In the genomic region with DNA sequence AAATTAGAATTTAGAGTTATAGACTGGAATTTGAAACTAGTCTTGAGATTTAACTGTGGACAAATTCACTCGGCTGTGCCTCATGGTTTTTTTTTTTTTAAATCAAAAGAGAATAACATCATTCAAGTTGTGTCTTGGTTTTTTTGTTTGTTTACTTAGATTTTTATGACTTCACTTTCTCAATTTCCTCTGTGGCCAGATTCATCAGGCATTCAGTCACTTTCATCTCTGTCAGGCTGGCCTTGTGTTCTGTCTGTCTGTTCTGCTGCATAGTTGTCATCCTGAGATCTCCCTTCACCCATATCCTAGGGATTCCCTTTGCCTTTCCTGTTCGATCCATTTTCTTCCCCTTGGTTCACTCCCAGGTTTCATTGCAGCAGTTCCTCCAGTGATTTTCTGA, we compare ENCODE assay signal across 14 cellular contexts. TPM values are rescaled to one million over a fixed set of nuclear protein-coding genes. Genes with fewer than 3 reads are reported as not detected.
A peak's percentile ranks its signal among the peaks of the same experiment; 100 is the strongest.
DNase-seq lines count a peak whose midpoint lies in the region; ATAC-seq, FAIRE-seq and TF ChIP-seq lines count a peak whose summit lies in the region.
"Had no signal": no experiment of that assay in that cellular context is flagged by ENCODE, and none has a peak within 500 bp of the region (broad histone marks: within the 10 kb centered on the region; RNA-seq: fewer than 3 reads in every experiment).

No MANE protein-coding gene starts in this region.

- peaks cover 5% of the 10 kb centered on the region for H3K9me1 ChIP-seq in keratinocyte (ENCODE audit: control insufficient read depth, extremely low read depth, insufficient read depth, low read length)

- ATAC-seq in activated naive CD4-positive, alpha-beta T cell treated with anti-CD3 and anti-CD28 coated beads, Interleukin-2, amount 50 U/mL, for 72 hours = peak; percentile 29 to 69
- ATAC-seq in GM19351 (IDR thresholded peaks at IDR 0.05; ENCODE audit: unreplicated experiment) = no peak

- H2AFZ ChIP-seq in keratinocyte (ENCODE audit: control insufficient read depth, low read length) = no peak overlapping the region

- H3K9ac ChIP-seq in keratinocyte (ENCODE audit: control insufficient read depth, extremely low read depth, insufficient read depth, low read length) = no peak overlapping the region

- CTCF ChIA-PET in A673 (lab: Charles Lee) = no interaction called here

- H3K9me3 ChIP-seq in A673 (ENCODE audit: low read depth, low read length, poor library complexity, severe bottlenecking) (no peaks in the 10 kb centered on the region), keratinocyte (ENCODE audit: control insufficient read depth, low read depth, low read length) (no peaks in the 10 kb centered on the region)
- H3K9me3 ChIP-seq: breast epithelium had no signal

- peak overlapping the region; percentile 46 for H3K27ac ChIP-seq in A673 (ENCODE audit: low read depth, low read length, poor library complexity, severe bottlenecking)
- H3K27ac ChIP-seq in keratinocyte (ENCODE audit: control insufficient read depth, insufficient read depth, low read length) = no peak overlapping the region
- H3K27ac ChIP-seq: breast epithelium, HL-60 had no signal

- DNase-seq in A673 (ENCODE audit: low spot score) (no peak), EH (ENCODE audit: low read depth) (peak; percentile 78), keratinocyte (ENCODE audit: low read depth, low spot score) (no peak), T-helper 9 cell (no peak), NCI-H1694 treated with DMSO at 0.1 percent for 48 hours (lab: John Stamatoyannopoulos, UW) (no peak), ecto neural progenitor cell (ENCODE audit: low spot score) (no peak)
- DNase-seq in activated naive CD4-positive, alpha-beta T cell treated with anti-CD3 and anti-CD28 coated beads, Interleukin-2, amount 50 U/mL, for 72 hours (ENCODE audit: low spot score in 2 of 2) = no peak
- DNase-seq: activated CD4-positive, CD25-positive, alpha-beta regulatory T cell; head of caudate nucleus; NCI-H187; stimulated activated CD4-positive, alpha-beta T cell treated with anti-CD3 and anti-CD28 coated beads, Interleukin-2, amount 100 ng/mL, for 48 hours had no signal

- peaks cover 43% of the 10 kb centered on the region for H3K4me1 ChIP-seq in A673 (ENCODE audit: insufficient read depth, low read length, poor library complexity, severe bottlenecking)
- peaks cover 48% of the 10 kb centered on the region for H3K4me1 ChIP-seq in keratinocyte (ENCODE audit: control insufficient read depth, extremely low read depth, insufficient read depth, low read length)
- H3K4me1 ChIP-seq: breast epithelium had no signal

- no peaks in the 10 kb centered on the region for H3K36me3 Mint-ChIP-seq in activated naive CD4-positive, alpha-beta T cell treated with anti-CD3 and anti-CD28 coated beads, Interleukin-2, amount 50 U/mL, for 72 hours

- H3K4me3 ChIP-seq in A673 (ENCODE audit: low read depth, low read length, poor library complexity, severe bottlenecking) = no peak overlapping the region
- no peak overlapping the region for H3K4me3 ChIP-seq in keratinocyte (ENCODE audit: control insufficient read depth in 2 of 3, extremely low read depth in 1 of 3, insufficient read depth in 2 of 3, low read depth in 1 of 3, low read length in 3 of 3)
- H3K4me3 ChIP-seq: breast epithelium had no signal

- H3K4me2 ChIP-seq in keratinocyte (ENCODE audit: control insufficient read depth, extremely low read depth, insufficient read depth, low read depth, low read length) = peak overlapping the region; percentile 30

- no TSS peak for BruUV-seq in A673 (replicated peaks; lab: Mats Ljungman, UMichigan)

- no peaks in the 10 kb centered on the region for H3K9me3 Mint-ChIP-seq in activated naive CD4-positive, alpha-beta T cell treated with anti-CD3 and anti-CD28 coated beads, Interleukin-2, amount 50 U/mL, for 72 hours

- POLR2A ChIA-PET in A673 (lab: Charles Lee; ENCODE audit: low non-redundant PET) = no interaction called here

- H3K36me3 ChIP-seq in A673 (ENCODE audit: insufficient read depth, low read length, poor library complexity, severe bottlenecking) (no peaks in the 10 kb centered on the region), keratinocyte (ENCODE audit: control insufficient read depth in 2 of 2, extremely low read depth in 1 of 2, insufficient read depth in 2 of 2, low read length in 2 of 2) (peaks cover 0 to 10% of the 10 kb centered on the region in 2 experiments)
- H3K36me3 ChIP-seq: breast epithelium had no signal

- H3K27me3 ChIP-seq in A673 (replicated peaks; ENCODE audit: insufficient read depth, low read depth, low read length, poor library complexity) = no peaks in the 10 kb centered on the region
- H3K27me3 ChIP-seq in keratinocyte (ENCODE audit: control insufficient read depth, extremely low read depth, insufficient read depth, low read length) = no peaks in the 10 kb centered on the region
- H3K27me3 ChIP-seq: breast epithelium had no signal

- no peak for FAIRE-seq in keratinocyte (lab: Jason Lieb, UNC)

- H3K27ac Mint-ChIP-seq in activated naive CD4-positive, alpha-beta T cell treated with anti-CD3 and anti-CD28 coated beads, Interleukin-2, amount 50 U/mL, for 72 hours = peak overlapping the region in 1 of 2 donors; percentile 1

- no peak for TF ChIP-seq CTCF in A673 (conservative IDR thresholded peaks at IDR 0.05; ENCODE audit: low read depth, low read length)
- no peak for TF ChIP-seq CTCF in keratinocyte (optimal IDR thresholded peaks at IDR 0.05 in 1 of 3, IDR thresholded peaks at IDR 0.05 in 1 of 3, conservative IDR thresholded peaks at IDR 0.05 in 1 of 3; ENCODE audit: extremely low read depth in 1 of 3, insufficient read depth in 2 of 3, low read length in 3 of 3)

- intact Hi-C loops in A673 (cut with micrococcal nuclease; ENCODE audit: unreplicated experiment) = no loop called here

- H4K20me1 ChIP-seq in keratinocyte (ENCODE audit: control insufficient read depth, extremely low read depth, insufficient read depth, low read length) = peaks cover 75% of the 10 kb centered on the region

- dilution Hi-C loops in keratinocyte (cut with MboI; ENCODE audit: extremely low pct_ligation_motif_present, low sequenced_read_pairs) = no loop called here

- H3K79me2 ChIP-seq in keratinocyte (ENCODE audit: control insufficient read depth, insufficient read depth, low read length) = peaks cover 97% of the 10 kb centered on the region

RNA-seq across cellular contexts. Expression of a gene that starts 10.0 kb away (rescaled TPM):
- 94.4 and 101 TPM in 2 replicates for total RNA-seq in A673 (2021)
- 10 to 100 TPM; 67.0 to 91.4 TPM for total RNA-seq in activated naive CD4-positive, alpha-beta T cell treated with anti-CD3 and anti-CD28 coated beads, Interleukin-2, amount 50 U/mL, for 72 hours
- 104 to 133 TPM (median 109 TPM) in 3 replicates for polyA plus RNA-seq in keratinocyte
- polyA plus RNA-seq in keratinocyte (2011; ENCODE audit: low read depth) = 140 TPM
- polyA plus RNA-seq in keratinocyte (2011; cell fraction: cytosol; rRNA removed) = 76.3 and 108 TPM in 2 replicates
- 222 and 234 TPM in 2 replicates for polyA plus RNA-seq in keratinocyte (2011; cell fraction: nucleus; rRNA removed)
- polyA plus RNA-seq in keratinocyte (2012; ENCODE audit: low replicate concordance) = 75.5 and 77.8 TPM in 2 replicates
- 33.2 to 176 TPM (median 102 TPM) in 3 replicates for polyA minus RNA-seq in keratinocyte
- polyA minus RNA-seq in keratinocyte (2011; cell fraction: cytosol; rRNA and poly(A)+ RNA removed) = 114 TPM
- 100 and 181 TPM in 2 replicates for polyA minus RNA-seq in keratinocyte (2011; cell fraction: nucleus; rRNA and poly(A)+ RNA removed)
